ENCODE assay signal across 30 cellular contexts in genomic region chr11:655036-655726, GRCh38. TPM values are rescaled to one million over a fixed set of nuclear protein-coding genes. Genes with fewer than 3 reads are reported as not detected.
A peak's percentile ranks its signal among the peaks of the same experiment; 100 is the strongest.
DNase-seq lines count a peak whose midpoint lies in the region; ATAC-seq, FAIRE-seq and TF ChIP-seq lines count a peak whose summit lies in the region.
"Had no signal": no experiment of that assay in that cellular context is flagged by ENCODE, and none has a peak within 500 bp of the region (broad histone marks: within the 10 kb centered on the region; RNA-seq: fewer than 3 reads in every experiment).

No MANE protein-coding gene starts in this region.

- H3K27ac ChIP-seq in colonic mucosa, result no peak overlapping the region
- H3K27ac ChIP-seq in left lung, result no peak overlapping the region
- H3K27ac ChIP-seq in small intestine (ENCODE audit: low read depth in 1 of 2, low read length in 1 of 2), result peak overlapping the region; percentile 71 to 89
- no peak overlapping the region for H3K27ac ChIP-seq in tibial nerve
- H3K27ac ChIP-seq: coronary artery, esophagus squamous epithelium, GM23248, suprapubic skin, uterus had no signal

- intact Hi-C loops in colonic mucosa (cut with DNase I), result no loop called here
- intact Hi-C loops in left lung (cut with DNase I), result no loop called here

- ATAC-seq in left lung (peak; percentile 87), GM19397 (IDR thresholded peaks at IDR 0.05; ENCODE audit: unreplicated experiment) (no peak)
- ATAC-seq: activated T-cell treated with anti-CD3 and anti-CD28 coated beads, Interleukin-2, amount 50 U/mL, for 72 hours; SK-N-SH treated with all-trans-retinoic acid at 6 μM for 48 hours; stimulated activated effector memory CD8-positive, alpha-beta T cell treated with anti-CD3 and anti-CD28 coated beads, Interleukin-12 subunit alpha, Interleukin-12 subunit beta, amount 100 ng/mL, for 72 hours had no signal

- H3K9ac ChIP-seq in colonic mucosa (ENCODE audit: low read depth in 2 of 2, low read length in 2 of 2), result no peak overlapping the region
- H3K9ac ChIP-seq: GM23248 had no signal

- no peak for FAIRE-seq in small intestine (lab: Jason Lieb, UNC)
- FAIRE-seq: frontal cortex had no signal

- H3K4me1 ChIP-seq in colonic mucosa (peaks cover 9% of the 10 kb centered on the region), left lung (no peaks in the 10 kb centered on the region), small intestine (ENCODE audit: control insufficient read depth in 2 of 2, insufficient read depth in 1 of 2, low read depth in 1 of 2, low read length in 1 of 2) (peaks cover 4 to 10% of the 10 kb centered on the region in 2 donors), tibial nerve (no peaks in the 10 kb centered on the region)
- H3K4me1 ChIP-seq: uterus had no signal

- peaks cover 6% of the 10 kb centered on the region for H3K36me3 ChIP-seq in colonic mucosa
- H3K36me3 ChIP-seq in left lung, result peaks cover 0 to 72% of the 10 kb centered on the region in 2 donors
- no peaks in the 10 kb centered on the region for H3K36me3 ChIP-seq in small intestine (ENCODE audit: control insufficient read depth in 2 of 2, insufficient read depth in 2 of 2, low read length in 2 of 2)
- H3K36me3 ChIP-seq in tibial nerve, result peaks cover 0 to 86% (median 14%) of the 10 kb centered on the region in 3 donors
- H3K36me3 ChIP-seq: uterus had no signal

- H3K27me3 ChIP-seq in colonic mucosa (no peaks in the 10 kb centered on the region), left lung (no peaks in the 10 kb centered on the region), small intestine (ENCODE audit: control insufficient read depth in 2 of 2, insufficient read depth in 2 of 2, low read length in 2 of 2) (no peaks in the 10 kb centered on the region), tibial nerve (no peaks in the 10 kb centered on the region)
- H3K27me3 ChIP-seq: esophagus squamous epithelium, suprapubic skin, uterus had no signal

- no peak for TF ChIP-seq POLR2A in tibial nerve (IDR thresholded peaks at IDR 0.05)

- H3K9me3 ChIP-seq in colonic mucosa (no peaks in the 10 kb centered on the region), left lung (no peaks in the 10 kb centered on the region), small intestine (ENCODE audit: control insufficient read depth, low read depth) (no peaks in the 10 kb centered on the region), tibial nerve (no peaks in the 10 kb centered on the region)
- H3K9me3 ChIP-seq: esophagus squamous epithelium, suprapubic skin, uterus had no signal

- 12 to 67% (median 46%) methylated on average over 30 of the region's 30 CpGs for WGBS in small intestine, 3 donors
- WGBS in tibial nerve, 2 donors, result 90 to 92% methylated on average over 30 of the region's 30 CpGs

- no peak overlapping the region for H3K4me3 ChIP-seq in colonic mucosa
- H3K4me3 ChIP-seq in left lung, result no peak overlapping the region
- H3K4me3 ChIP-seq in small intestine (ENCODE audit: low read depth in 1 of 2, low read length in 2 of 2), result peak overlapping the region in 1 of 2 donors; percentile 26
- H3K4me3 ChIP-seq in tibial nerve, result no peak overlapping the region
- H3K4me3 ChIP-seq: coronary artery, esophagus squamous epithelium, GM23248, smooth muscle cell, suprapubic skin, uterus had no signal

- TF ChIP-seq EP300 in tibial nerve (IDR thresholded peaks at IDR 0.05), result no peak

- DNase-seq in HT-29 (ENCODE audit: low spot score) (peak; percentile 91), colonic mucosa (peak; percentile 37), left lung (no peak), small intestine (peak; percentile 91), tibial nerve (ENCODE audit: low spot score in 2 of 2) (no peak)
- DNase-seq in activated naive CD4-positive, alpha-beta T cell (lab: John Stamatoyannopoulos, UW), result no peak
- DNase-seq: activated CD4-positive, alpha-beta T cell treated with anti-CD3 and anti-CD28 coated beads, Interleukin-2, amount 10 ng/mL, durations not matched to agents 24 days and 14 days; activated naive CD4-positive, alpha-beta T cell treated with anti-CD3 and anti-CD28 coated beads for 36 hours; activated T-cell treated with anti-CD3 and anti-CD28 coated beads, Interleukin-2, amount 50 U/mL, for 72 hours; amniotic stem cell; endodermal cell; esophagus squamous epithelium; GM23248; HFFc6; hippocampal formation; NCI-H146; NCI-H2171; NCI-H526 treated with DMSO at 0.1 percent for 48 hours; stimulated activated CD4-positive, alpha-beta T cell treated with anti-CD3 and anti-CD28 coated beads, Interleukin-2, amount 100 ng/mL, for 48 hours; uterus had no signal

- TF ChIP-seq CTCF in colonic mucosa (IDR thresholded peaks at IDR 0.05) (no peak), left lung (IDR thresholded peaks at IDR 0.05) (no peak), tibial nerve (IDR thresholded peaks at IDR 0.05) (no peak)

RNA-seq across cellular contexts. Expression of gene DRD4, which starts 18.1 kb away (rescaled TPM):
- total RNA-seq in HT-29 (2014; rRNA removed; shearing (Covaris generic)), result 0.34 and 0.92 TPM in 2 replicates
- total RNA-seq in colonic mucosa (under 1 TPM; 0.69 to 0.79 TPM), left lung (under 1 TPM; 0.29 to 0.52 TPM), tibial nerve (1 to 10 TPM in 1 of 4 donors, under 1 TPM in 2, not detected in 1; 0.84 to 2.5 (median 0.90) TPM)
- polyA plus RNA-seq in small intestine, result 1 to 10 TPM in 1 of 3 donors, under 1 TPM in 2; 0.51 to 1.4 (median 0.89) TPM
- total RNA-seq: frontal cortex, GM23248, smooth muscle cell had no signal
- polyA plus RNA-seq: CD14-positive monocyte, GM23248 had no signal

RNA-seq across cellular contexts. Expression of gene SCT, which starts 28.2 kb away (rescaled TPM):
- total RNA-seq in HT-29 (2014; rRNA removed; shearing (Covaris generic)), result not detected in 2 replicates
- total RNA-seq in colonic mucosa, result 1 to 10 TPM; 1.1 to 3.2 TPM
- total RNA-seq in left lung, result not detected
- polyA plus RNA-seq in small intestine, result 10 to 100 TPM in 2 of 3 donors, 1 to 10 TPM in 1; 4.8 to 25.7 (median 18.9) TPM
- total RNA-seq in tibial nerve, result not detected
- total RNA-seq: activated CD4-positive, alpha-beta T cell treated with anti-CD3 and anti-CD28 coated beads, Interleukin-2, amount 10 ng/mL, durations not matched to agents 24 days and 14 days; activated naive CD4-positive, alpha-beta T cell treated with anti-CD3 and anti-CD28 coated beads for 36 hours; activated T-cell treated with anti-CD3 and anti-CD28 coated beads, Interleukin-2, amount 50 U/mL, for 72 hours; frontal cortex; GM23248; HFFc6; HT1080; smooth muscle cell; suprapubic skin; T-helper 2 cell treated with Interferon-gamma antibody and Interleukin-4, amounts not matched to agents 100 ng/mL and 5 ng/mL, for 36 hours; uterus had no signal
- polyA plus RNA-seq: CD14-positive monocyte, GM23248 had no signal

RNA-seq across cellular contexts. Expression of gene CDHR5, which starts 30.4 kb away (rescaled TPM):
- 11.9 and 12.1 TPM in 2 replicates for total RNA-seq in HT-29 (2014; rRNA removed; shearing (Covaris generic))
- 100 to 1,000 TPM; 140 to 310 TPM for total RNA-seq in colonic mucosa
- not detected for total RNA-seq in left lung
- 100 to 1,000 TPM; 112 to 941 (median 931) TPM for polyA plus RNA-seq in small intestine
- not detected for total RNA-seq in tibial nerve
- total RNA-seq: activated CD4-positive, alpha-beta T cell treated with anti-CD3 and anti-CD28 coated beads, Interleukin-2, amount 10 ng/mL, durations not matched to agents 24 days and 14 days; activated naive CD4-positive, alpha-beta T cell treated with anti-CD3 and anti-CD28 coated beads for 36 hours; esophagus squamous epithelium; frontal cortex; GM23248; HFFc6; HT1080; smooth muscle cell had no signal
- polyA plus RNA-seq: GM23248, smooth muscle cell had no signal

RNA-seq across cellular contexts. Expression of gene IRF7, which starts 39.4 kb away (rescaled TPM):
- 263 and 329 TPM in 2 replicates for total RNA-seq in HT-29 (2014; rRNA removed; shearing (Covaris generic))
- 10 to 100 TPM; 22.1 to 25.6 TPM for total RNA-seq in colonic mucosa
- total RNA-seq in left lung, result 10 to 100 TPM; 38.8 to 50.4 TPM
- 100 to 1,000 TPM in 2 of 3 donors, 10 to 100 TPM in 1; 34.3 to 115 (median 112) TPM for polyA plus RNA-seq in small intestine
- total RNA-seq in tibial nerve, result 10 to 100 TPM in 3 of 4 donors, 1 to 10 TPM in 1; 9.0 to 37.7 (median 27.5) TPM
- total RNA-seq: HT1080 had no signal

RNA-seq across cellular contexts. Expression of gene DEAF1, which starts 39.8 kb away (rescaled TPM):
- total RNA-seq in HT-29 (2014; rRNA removed; shearing (Covaris generic)), result 77.8 and 139 TPM in 2 replicates
- total RNA-seq in colonic mucosa (10 to 100 TPM; 21.7 to 25.8 TPM), left lung (10 to 100 TPM; 28.3 to 28.6 TPM), tibial nerve (10 to 100 TPM; 31.6 to 54.3 (median 41.2) TPM)
- 10 to 100 TPM; 18.2 to 39.6 (median 35.4) TPM for polyA plus RNA-seq in small intestine

Comparison
In these comparisons a context has a peak if more than half of its experiments do, and no peak if none do; other contexts are left out.
1. DNase-seq: peak in HT-29 (single experiment), colonic mucosa (single experiment) and small intestine (single experiment); none in left lung (0 of 2), activated naive CD4-positive, alpha-beta T cell (0 of 4) and tibial nerve (0 of 2).
2. H3K27ac ChIP-seq: peak in small intestine (2 of 2); none in colonic mucosa (single experiment), left lung (0 of 2) and tibial nerve (0 of 4).
3. RNA of gene CDHR5, which starts 30.4 kb away (total RNA-seq): 140 to 310 TPM in colonic mucosa and 11.9 to 12.1 TPM in HT-29; not detected in left lung and not detected in tibial nerve; every median in the first group is over 10 times any median in the second.